In genomic region chr5:137191179-137191578, GRCh38 we compare ENCODE assay signal across 19 cellular contexts.
"Had no signal": no experiment of that assay in that cellular context is flagged by ENCODE, and none has a peak within 500 bp of the region (broad histone marks: within the 10 kb centered on the region; RNA-seq: fewer than 3 reads in every experiment).

No MANE protein-coding gene starts in this region.

- H3K36me3 Mint-ChIP-seq: activated naive CD8-positive, alpha-beta T cell treated with anti-CD3 and anti-CD28 coated beads, Interleukin-2, amount 10 ng/mL, durations not matched to agents 7 days and 5 days; memory B cell; naive thymus-derived CD4-positive, alpha-beta T cell; stimulated activated effector memory CD8-positive, alpha-beta T cell treated with anti-CD3 and anti-CD28 coated beads, Interleukin-12 subunit alpha, Interleukin-12 subunit beta, amount 100 ng/mL, for 72 hours had no signal

- H3K4me1 Mint-ChIP-seq: activated CD4-positive, alpha-beta T cell treated with anti-CD3 and anti-CD28 coated beads, Interleukin-2, amount 10 ng/mL, durations not matched to agents 7 days and 5 days; activated naive CD8-positive, alpha-beta T cell treated with anti-CD3 and anti-CD28 coated beads, Interleukin-2, amount 10 ng/mL, durations not matched to agents 7 days and 5 days; memory B cell; naive thymus-derived CD4-positive, alpha-beta T cell; stimulated activated effector memory CD8-positive, alpha-beta T cell treated with anti-CD3 and anti-CD28 coated beads, Interleukin-12 subunit alpha, Interleukin-12 subunit beta, amount 100 ng/mL, for 72 hours had no signal

- ATAC-seq: mucosa of descending colon; naive thymus-derived CD4-positive, alpha-beta T cell; stimulated activated effector memory CD8-positive, alpha-beta T cell treated with anti-CD3 and anti-CD28 coated beads, Interleukin-12 subunit alpha, Interleukin-12 subunit beta, amount 100 ng/mL, for 72 hours had no signal

- H3K27ac Mint-ChIP-seq: activated CD4-positive, alpha-beta T cell treated with anti-CD3 and anti-CD28 coated beads, Interleukin-2, amount 10 ng/mL, durations not matched to agents 7 days and 5 days; activated naive CD8-positive, alpha-beta T cell treated with anti-CD3 and anti-CD28 coated beads, Interleukin-2, amount 10 ng/mL, durations not matched to agents 7 days and 5 days; activated T-helper 1 cell treated with anti-CD3 and anti-CD28 coated beads, Interleukin-12 subunit alpha, Interleukin-12 subunit beta, Interleukin-2, Interleukin-4 antibody, amounts not matched to agents 30 ng/mL and 10 ng/mL and 1 ng/mL, durations not matched to agents 14 hours and 24 hours and 36 hours; endodermal cell; memory B cell; naive thymus-derived CD4-positive, alpha-beta T cell; stimulated activated effector memory CD8-positive, alpha-beta T cell treated with anti-CD3 and anti-CD28 coated beads, Interleukin-12 subunit alpha, Interleukin-12 subunit beta, amount 100 ng/mL, for 72 hours had no signal

- FAIRE-seq: keratinocyte, pancreas had no signal

- H3K27me3 Mint-ChIP-seq: activated naive CD8-positive, alpha-beta T cell treated with anti-CD3 and anti-CD28 coated beads, Interleukin-2, amount 10 ng/mL, durations not matched to agents 7 days and 5 days had no signal

- DNase-seq: activated CD4-positive, alpha-beta T cell treated with anti-CD3 and anti-CD28 coated beads, Interleukin-2, amount 10 ng/mL, durations not matched to agents 7 days and 5 days; activated naive CD4-positive, alpha-beta T cell; activated naive CD8-positive, alpha-beta T cell treated with anti-CD3 and anti-CD28 coated beads, Interleukin-2, amount 10 ng/mL, durations not matched to agents 7 days and 5 days; dorsolateral prefrontal cortex; endodermal cell; left ventricle myocardium inferior; mucosa of descending colon; naive thymus-derived CD4-positive, alpha-beta T cell; pancreas; sigmoid colon; uterus had no signal

- H3K9me3 ChIP-seq: ascending aorta, gastroesophageal sphincter, left ventricle myocardium inferior, mucosa of descending colon, pancreas, sigmoid colon, tibial nerve, uterus had no signal

- H3K9me3 Mint-ChIP-seq: activated CD4-positive, alpha-beta T cell treated with anti-CD3 and anti-CD28 coated beads, Interleukin-2, amount 10 ng/mL, durations not matched to agents 7 days and 5 days; activated naive CD8-positive, alpha-beta T cell treated with anti-CD3 and anti-CD28 coated beads, Interleukin-2, amount 10 ng/mL, durations not matched to agents 7 days and 5 days; activated T-helper 1 cell treated with anti-CD3 and anti-CD28 coated beads, Interleukin-12 subunit alpha, Interleukin-12 subunit beta, Interleukin-2, Interleukin-4 antibody, amounts not matched to agents 30 ng/mL and 10 ng/mL and 1 ng/mL, durations not matched to agents 14 hours and 24 hours and 36 hours; endodermal cell had no signal

- H3K4me1 ChIP-seq: ascending aorta, gastroesophageal sphincter, left ventricle myocardium inferior, tibial nerve, uterus had no signal

- H3K27me3 ChIP-seq: ascending aorta, cardiac muscle cell, dorsolateral prefrontal cortex, gastroesophageal sphincter, pancreas, sigmoid colon, tibial nerve, uterus had no signal

- H3K36me3 ChIP-seq: ascending aorta, cardiac muscle cell, gastroesophageal sphincter, left ventricle myocardium inferior, pancreas, sigmoid colon, tibial nerve, uterus had no signal

- H3K4me3 Mint-ChIP-seq: activated CD4-positive, alpha-beta T cell treated with anti-CD3 and anti-CD28 coated beads, Interleukin-2, amount 10 ng/mL, durations not matched to agents 7 days and 5 days; activated naive CD8-positive, alpha-beta T cell treated with anti-CD3 and anti-CD28 coated beads, Interleukin-2, amount 10 ng/mL, durations not matched to agents 7 days and 5 days; activated T-helper 1 cell treated with anti-CD3 and anti-CD28 coated beads, Interleukin-12 subunit alpha, Interleukin-12 subunit beta, Interleukin-2, Interleukin-4 antibody, amounts not matched to agents 30 ng/mL and 10 ng/mL and 1 ng/mL, durations not matched to agents 14 hours and 24 hours and 36 hours; endodermal cell; memory B cell; naive thymus-derived CD4-positive, alpha-beta T cell; stimulated activated effector memory CD8-positive, alpha-beta T cell treated with anti-CD3 and anti-CD28 coated beads, Interleukin-12 subunit alpha, Interleukin-12 subunit beta, amount 100 ng/mL, for 72 hours had no signal

- H3K27ac ChIP-seq: ascending aorta, cardiac muscle cell, dorsolateral prefrontal cortex, left ventricle myocardium inferior, pancreas, uterus had no signal

- H3K4me3 ChIP-seq: ascending aorta, cardiac muscle cell, dorsolateral prefrontal cortex, gastroesophageal sphincter, left ventricle myocardium inferior, mucosa of descending colon, pancreas, sigmoid colon, tibial nerve, uterus had no signal
